ENCODE assay signal across 21 cellular contexts in genomic region chr15:79475312-79475711, GRCh38. TPM values are rescaled to one million over a fixed set of nuclear protein-coding genes. Genes with fewer than 3 reads are reported as not detected.
DNase-seq lines count a peak whose midpoint lies in the region; FAIRE-seq and TF ChIP-seq lines count a peak whose summit lies in the region.
"Had no signal": no experiment of that assay in that cellular context is flagged by ENCODE, and none has a peak within 500 bp of the region (broad histone marks: within the 10 kb centered on the region; RNA-seq: fewer than 3 reads in every experiment).

No MANE protein-coding gene starts in this region.

- no peaks in the 10 kb centered on the region for H3K4me1 Mint-ChIP-seq in CD14-positive monocyte

- TF ChIP-seq POLR2A in H54 (IDR thresholded peaks at IDR 0.05; ENCODE audit: low read depth, low read length), result no peak

- peak; percentile 46 for DNase-seq in AG08395 (ENCODE audit: low spot score)
- DNase-seq in H54 (ENCODE audit: insufficient read length, low spot score), result peak; percentile 1
- DNase-seq in astrocyte of the spinal cord (ENCODE audit: low read depth, low spot score), result peak; percentile 36
- DNase-seq in iris pigment epithelial cell (ENCODE audit: low read depth), result peak; percentile 31
- DNase-seq in SK-N-DZ (ENCODE audit: low spot score), result no peak
- DNase-seq in NOMO-1 treated with dmso at 0.1 percent for 144 hours (lab: John Stamatoyannopoulos, UW; ENCODE audit: unreplicated experiment), result no peak
- DNase-seq in CD14-positive monocyte (ENCODE audit: low spot score), result no peak
- DNase-seq in BE2C, result no peak
- DNase-seq: activated CD4-positive, CD25-positive, alpha-beta regulatory T cell treated with anti-CD3 and anti-CD28 coated beads, Interleukin-2, amount 50 U/mL, for 72 hours; activated CD8-positive, alpha-beta memory T cell treated with anti-CD3 and anti-CD28 coated beads, Interleukin-2, amount 10 ng/mL, durations not matched to agents 7 days and 5 days; AML-193; amniotic stem cell; NCI-H1436; NCI-H2171; nucleus accumbens; PC-3; right lobe of liver; stimulated activated naive CD4-positive, alpha-beta T cell treated with Interleukin-2 at 50 U/mL for 16 hours; upper lobe of right lung had no signal

- H3K27me3 Mint-ChIP-seq in CD14-positive monocyte (ENCODE audit: low read depth in 3 of 3), result peaks cover 0 to 5% (median 2%) of the 10 kb centered on the region in 3 donors
- H3K27me3 Mint-ChIP-seq: activated CD8-positive, alpha-beta memory T cell treated with anti-CD3 and anti-CD28 coated beads, Interleukin-2, amount 10 ng/mL, durations not matched to agents 7 days and 5 days had no signal

- no peaks in the 10 kb centered on the region for H3K4me1 ChIP-seq in BE2C
- H3K4me1 ChIP-seq: right lobe of liver, upper lobe of right lung had no signal

- in situ Hi-C loops in astrocyte of the spinal cord (cut with HindIII; ENCODE audit: low sequenced_read_pairs), result no loop called here

- peaks cover 0 to 5% (median 0%) of the 10 kb centered on the region in 7 donors for H3K9me3 Mint-ChIP-seq in CD14-positive monocyte

- no peaks in the 10 kb centered on the region for H3K27me3 ChIP-seq in BE2C
- H3K27me3 ChIP-seq: right lobe of liver, upper lobe of right lung had no signal

- H3K36me3 Mint-ChIP-seq in CD14-positive monocyte, result no peaks in the 10 kb centered on the region
- H3K36me3 Mint-ChIP-seq: activated CD8-positive, alpha-beta memory T cell treated with anti-CD3 and anti-CD28 coated beads, Interleukin-2, amount 10 ng/mL, durations not matched to agents 7 days and 5 days had no signal

- FAIRE-seq in H54 (lab: Jason Lieb, UNC), result no peak
- FAIRE-seq: endometrium had no signal

- no peak overlapping the region for H3K4me3 Mint-ChIP-seq in CD14-positive monocyte
- H3K4me3 Mint-ChIP-seq: activated CD8-positive, alpha-beta memory T cell treated with anti-CD3 and anti-CD28 coated beads, Interleukin-2, amount 10 ng/mL, durations not matched to agents 7 days and 5 days had no signal

- intact Hi-C loops in CD14-positive monocyte (cut with micrococcal nuclease), result no loop called here

- H3K27ac Mint-ChIP-seq in CD14-positive monocyte, result no peak overlapping the region
- H3K27ac Mint-ChIP-seq: activated CD8-positive, alpha-beta memory T cell treated with anti-CD3 and anti-CD28 coated beads, Interleukin-2, amount 10 ng/mL, durations not matched to agents 7 days and 5 days had no signal

- no peaks in the 10 kb centered on the region for H3K9me3 ChIP-seq in BE2C
- H3K9me3 ChIP-seq: right lobe of liver, upper lobe of right lung had no signal

- no peaks in the 10 kb centered on the region for H3K36me3 ChIP-seq in BE2C
- H3K36me3 ChIP-seq: right lobe of liver, upper lobe of right lung had no signal

- TF ChIP-seq CTCF in astrocyte of the spinal cord (IDR thresholded peaks at IDR 0.05; ENCODE audit: low read depth, low read length) (no peak), CD14-positive monocyte (IDR thresholded peaks at IDR 0.05) (no peak), BE2C (IDR thresholded peaks at IDR 0.05; ENCODE audit: low read depth, low read length) (no peak)

- H3K4me3 ChIP-seq in astrocyte of the spinal cord (ENCODE audit: low read depth, low read length) (no peak overlapping the region), BE2C (ENCODE audit: low read depth, low read length) (no peak overlapping the region)
- H3K4me3 ChIP-seq: right lobe of liver, SK-N-MC, upper lobe of right lung had no signal

RNA-seq across cellular contexts. Expression of gene MINAR1, which starts 43.2 kb away (rescaled TPM):
- polyA plus RNA-seq in SK-N-DZ (2014; cell fraction: cytosol; rRNA removed), result 0.60 and 0.85 TPM in 2 replicates
- polyA plus RNA-seq in SK-N-DZ (2014; cell fraction: nucleus; rRNA removed), result 0.99 and 1.7 TPM in 2 replicates
- under 1 TPM in 1 of 2 donors, not detected in 1; 0.04 TPM for polyA plus RNA-seq in CD14-positive monocyte
- polyA plus RNA-seq in BE2C (2012; ENCODE audit: insufficient read depth, insufficient read length, low read depth), result 3.3 TPM

Comparison
In these comparisons a context has a peak if more than half of its experiments do, and no peak if none do; other contexts are left out.
1. DNase-seq: peak in AG08395 (single experiment), H54 (single experiment), astrocyte of the spinal cord (single experiment) and iris pigment epithelial cell (single experiment); none in SK-N-DZ (single experiment), NOMO-1 treated with dmso at 0.1 percent for 144 hours (single experiment), CD14-positive monocyte (single experiment) and BE2C (single experiment).